8 cellular contexts compared by ENCODE assay signal in genomic region chr14:23951590-23952143, GRCh38. TPM values are rescaled to one million over a fixed set of nuclear protein-coding genes. Genes with fewer than 3 reads are reported as not detected.
DNase-seq lines count a peak whose midpoint lies in the region; ATAC-seq and TF ChIP-seq lines count a peak whose summit lies in the region.
"Had no signal": no experiment of that assay in that cellular context is flagged by ENCODE, and none has a peak within 500 bp of the region (broad histone marks: within the 10 kb centered on the region; RNA-seq: fewer than 3 reads in every experiment).

No MANE protein-coding gene starts in this region.

- no peak overlapping the region for H2BK12ac ChIP-seq in mesenchymal stem cell (ENCODE audit: low read length in 2 of 2)

- 0 out of 2 replicates have a peak, but pooled peaks cover 5% of the 10 kb centered on the region for H3K36me3 ChIP-seq in DND-41 (ENCODE audit: insufficient read depth, low read length)
- H3K36me3 ChIP-seq in body of pancreas (replicated peaks in 1 of 2; ENCODE audit: insufficient read depth in 1 of 2, low read depth in 2 of 2) = no peaks in the 10 kb centered on the region
- peaks cover 2 to 8% of the 10 kb centered on the region in 2 experiments for H3K36me3 ChIP-seq in mesenchymal stem cell (ENCODE audit: control insufficient read depth in 1 of 2, insufficient read depth in 2 of 2, low read depth in 1 of 2, low read length in 2 of 2)
- H3K36me3 ChIP-seq: right atrium auricular region had no signal

- H3K4me3 ChIP-seq in DND-41 (ENCODE audit: low read depth in 1 of 2, low read length in 2 of 2) (no peak overlapping the region), body of pancreas (no peak overlapping the region), mesenchymal stem cell (ENCODE audit: insufficient read depth in 1 of 2, low read depth in 1 of 2, low read length in 2 of 2) (peak overlapping the region in 1 of 2 experiments; percentile 99)
- H3K4me3 ChIP-seq: right atrium auricular region had no signal

- H2AFZ ChIP-seq in DND-41 (ENCODE audit: low read depth, low read length) = no peak overlapping the region
- no peak overlapping the region for H2AFZ ChIP-seq in mesenchymal stem cell (ENCODE audit: low read depth, low read length)

- H2BK5ac ChIP-seq in mesenchymal stem cell (ENCODE audit: low read depth, low read length, poor library complexity, severe bottlenecking) = no peak overlapping the region

- intact Hi-C loops in body of pancreas (cut with DNase I) = no loop called here

- H2AK5ac ChIP-seq in mesenchymal stem cell (ENCODE audit: low read length, severe bottlenecking) = no peak overlapping the region

- H4K8ac ChIP-seq in mesenchymal stem cell (ENCODE audit: low read length) = no peak overlapping the region

- no peak overlapping the region for H3K27ac ChIP-seq in DND-41 (ENCODE audit: low read length)
- H3K27ac ChIP-seq in body of pancreas = peak overlapping the region; percentile 21 to 53 (median 40)
- H3K27ac ChIP-seq in mesenchymal stem cell (ENCODE audit: low read length, poor library complexity, severe bottlenecking) = no peak overlapping the region
- H3K27ac ChIP-seq: right atrium auricular region had no signal

- TF ChIP-seq POLR2A in body of pancreas (IDR thresholded peaks at IDR 0.05) = no peak

- ATAC-seq in DND-41 (ENCODE audit: insufficient read depth, low read depth) (no peak), body of pancreas (peak; percentile 27), GM18519 (IDR thresholded peaks at IDR 0.05; ENCODE audit: low FRiP score, unreplicated experiment) (no peak)

- H3K79me1 ChIP-seq in mesenchymal stem cell (replicated peaks; ENCODE audit: low read length, poor library complexity, severe bottlenecking) = peaks cover 22% of the 10 kb centered on the region

- no peak overlapping the region for H2BK15ac ChIP-seq in mesenchymal stem cell (ENCODE audit: low read depth, poor library complexity, severe bottlenecking)

- H3K9me3 ChIP-seq in DND-41 (ENCODE audit: insufficient read depth, low read length, severe bottlenecking) (peaks cover 5% of the 10 kb centered on the region), body of pancreas (no peaks in the 10 kb centered on the region), mesenchymal stem cell (ENCODE audit: control insufficient read depth, low read length) (no peaks in the 10 kb centered on the region)
- H3K9me3 ChIP-seq: right atrium auricular region had no signal

- TF ChIP-seq CTCF in DND-41 (IDR thresholded peaks at IDR 0.05; ENCODE audit: borderline replicate concordance, extremely low read depth, low read length, poor library complexity, severe bottlenecking) = peak; percentile 15
- TF ChIP-seq CTCF in body of pancreas (IDR thresholded peaks at IDR 0.05) = peak in 3 of 7 experiments; percentile 31 to 37 (median 34)

- H3K14ac ChIP-seq in mesenchymal stem cell (ENCODE audit: low read length in 2 of 2) = no peak overlapping the region

- H4K20me1 ChIP-seq in DND-41 (ENCODE audit: insufficient read depth, low read length) = no peaks in the 10 kb centered on the region

- H2BK120ac ChIP-seq in mesenchymal stem cell (ENCODE audit: low read depth, low read length) = no peak overlapping the region

- DNase-seq in Ammon's horn (ENCODE audit: low spot score) = peak; percentile 53
- no peak for DNase-seq in DND-41
- DNase-seq in body of pancreas = peak; percentile 71 to 83 (median 76)
- no peak for DNase-seq in mesenchymal stem cell
- no peak for DNase-seq in NOMO-1 (lab: John Stamatoyannopoulos, UW; ENCODE audit: unreplicated experiment in 2 of 2)
- DNase-seq in activated CD4-positive, CD25-positive, alpha-beta regulatory T cell (lab: John Stamatoyannopoulos, UW) = no peak

- H3K18ac ChIP-seq in mesenchymal stem cell (ENCODE audit: low read depth in 1 of 2, low read length in 2 of 2) = no peak overlapping the region

- H3K4ac ChIP-seq in mesenchymal stem cell (ENCODE audit: low read depth in 1 of 2, low read length in 2 of 2) = no peak overlapping the region

- no peak overlapping the region for H3K23ac ChIP-seq in mesenchymal stem cell (ENCODE audit: low read length in 2 of 2)

- no peaks in the 10 kb centered on the region for H3K27me3 ChIP-seq in DND-41 (ENCODE audit: insufficient read depth, low read length, poor library complexity)
- H3K27me3 ChIP-seq in body of pancreas = no peaks in the 10 kb centered on the region
- H3K27me3 ChIP-seq in mesenchymal stem cell (ENCODE audit: control insufficient read depth in 1 of 2, insufficient read depth in 1 of 2, low read length in 2 of 2) = no peaks in the 10 kb centered on the region
- H3K27me3 ChIP-seq: right atrium auricular region had no signal

- H3K4me1 ChIP-seq in DND-41 (ENCODE audit: insufficient read depth, low read length) (peaks cover 25% of the 10 kb centered on the region), body of pancreas (peaks cover 48% of the 10 kb centered on the region), mesenchymal stem cell (ENCODE audit: control insufficient read depth, insufficient read depth, low read depth, low read length) (peaks cover 5% of the 10 kb centered on the region)

- H3K79me2 ChIP-seq in DND-41 (ENCODE audit: insufficient read depth, low read length) = peaks cover 13% of the 10 kb centered on the region

- H3K4me2 ChIP-seq in DND-41 (ENCODE audit: insufficient read depth, low read length) (no peak overlapping the region), mesenchymal stem cell (ENCODE audit: low read length, poor library complexity, severe bottlenecking) (no peak overlapping the region)

- H4K91ac ChIP-seq in mesenchymal stem cell (ENCODE audit: low read length) = no peak overlapping the region

- WGBS in body of pancreas, 2 donors = 15 to 30% methylated on average over 7 of the region's 7 CpGs
- 81% methylated on average over 7 of the region's 7 CpGs for WGBS in mesenchymal stem cell

- H3K9ac ChIP-seq in DND-41 (ENCODE audit: low read depth, low read length) (no peak overlapping the region), mesenchymal stem cell (ENCODE audit: low read length) (peak overlapping the region; percentile 97)

RNA-seq across cellular contexts. Expression of gene DHRS4, which starts 1.9 kb away (rescaled TPM):
- total RNA-seq in body of pancreas = 10 to 100 TPM; 18.4 to 45.5 TPM
- polyA plus RNA-seq in mesenchymal stem cell (2013, experiment 1 of 2) = 27.2 TPM
- 24.9 TPM for polyA plus RNA-seq in mesenchymal stem cell (2013, experiment 2 of 2)

RNA-seq across cellular contexts. Expression of gene DHRS4L2, which starts 37.1 kb away (rescaled TPM):
- total RNA-seq in body of pancreas = 10 to 100 TPM; 10.6 to 16.5 TPM
- 33.0 TPM for polyA plus RNA-seq in mesenchymal stem cell (2013, experiment 1 of 2)
- polyA plus RNA-seq in mesenchymal stem cell (2013, experiment 2 of 2) = 34.1 TPM

Comparison
In these comparisons a context has a peak if more than half of its experiments do, and no peak if none do; other contexts are left out.
1. DNase-seq: peak in Ammon's horn (single experiment) and body of pancreas (4 of 4); none in DND-41 (single experiment), mesenchymal stem cell (single experiment), NOMO-1 (0 of 2) and activated CD4-positive, CD25-positive, alpha-beta regulatory T cell (0 of 4).
2. H3K27ac ChIP-seq: peak in body of pancreas (4 of 4); none in DND-41 (single experiment) and mesenchymal stem cell (single experiment).